ENCODE assay signal across 1 cellular context in genomic region chr11:4606231-4607015, GRCh38.
TF ChIP-seq lines count a peak whose summit lies in the region.

No MANE protein-coding gene starts in this region.

TF ChIP-seq in GM12878, 131 proteins besides CTCF, POLR2A, EP300 and RAD21:
- TF ChIP-seq REST (IDR thresholded peaks at IDR 0.05; ENCODE audit: low read depth, low read length) (no peak), STAT3 (IDR thresholded peaks at IDR 0.05; ENCODE audit: low read depth, low read length) (no peak), MYB (IDR thresholded peaks at IDR 0.05; ENCODE audit: borderline replicate concordance, low read depth, low read length) (no peak), TAF1 (IDR thresholded peaks at IDR 0.05; ENCODE audit: borderline replicate concordance, low read depth, low read length) (no peak), BHLHE40 (IDR thresholded peaks at IDR 0.05; ENCODE audit: borderline replicate concordance in 1 of 2, low read depth in 2 of 2, low read length in 1 of 2) (no peak), HDAC6 (IDR thresholded peaks at IDR 0.05; ENCODE audit: unreplicated experiment) (no peak), PML (IDR thresholded peaks at IDR 0.05; ENCODE audit: low read length) (no peak), E2F8 (IDR thresholded peaks at IDR 0.05; ENCODE audit: low read depth, partially characterized antibody) (no peak), ASH2L (IDR thresholded peaks at IDR 0.05; ENCODE audit: borderline replicate concordance, low read depth) (no peak), HDAC2 (IDR thresholded peaks at IDR 0.05) (no peak), ELK1 (IDR thresholded peaks at IDR 0.05; ENCODE audit: low read depth, low read length) (no peak), EZH2 (IDR thresholded peaks at IDR 0.05; ENCODE audit: borderline replicate concordance, control insufficient read depth, low read depth, low read length) (no peak)
